In the genomic region with DNA sequence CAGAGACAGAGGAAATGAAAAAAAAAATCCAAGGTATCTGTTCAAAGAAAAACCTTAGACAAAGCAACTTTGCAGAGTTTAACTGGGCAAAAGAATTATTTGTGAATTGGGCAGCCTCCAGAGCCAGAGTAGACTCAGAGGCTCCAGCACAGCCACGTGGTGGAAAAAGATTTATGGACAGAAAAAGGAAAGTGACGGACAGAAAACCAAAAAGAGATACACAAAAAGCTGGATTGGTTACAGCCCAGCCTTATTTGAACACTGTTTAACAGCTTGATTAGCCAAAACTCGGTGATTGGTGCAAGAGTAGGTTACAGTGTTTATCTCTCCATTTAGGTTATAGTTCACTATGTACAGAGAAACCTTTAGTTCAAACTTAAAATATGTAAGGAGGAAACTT, we compare ENCODE assay signal across 16 cellular contexts. TPM values are rescaled to one million over a fixed set of nuclear protein-coding genes. Genes with fewer than 3 reads are reported as not detected.
DNase-seq lines count a peak whose midpoint lies in the region; ATAC-seq, FAIRE-seq and TF ChIP-seq lines count a peak whose summit lies in the region.
"Had no signal": no experiment of that assay in that cellular context is flagged by ENCODE, and none has a peak within 500 bp of the region (broad histone marks: within the 10 kb centered on the region; RNA-seq: fewer than 3 reads in every experiment).

No MANE protein-coding gene starts in this region.

- TF ChIP-seq EP300 in A549 (IDR thresholded peaks at IDR 0.05), result no peak

- H3K27ac Mint-ChIP-seq in naive thymus-derived CD8-positive, alpha-beta T cell, result no peak overlapping the region
- H3K27ac Mint-ChIP-seq: activated CD4-positive, alpha-beta T cell treated with anti-CD3 and anti-CD28 coated beads for 36 hours; activated T-cell treated with anti-CD3 and anti-CD28 coated beads, Interleukin-2, amount 50 U/mL, for 72 hours; naive thymus-derived CD4-positive, alpha-beta T cell had no signal

- H3K27ac ChIP-seq in A549 (no peak overlapping the region), OCI-LY3 (ENCODE audit: low read length) (no peak overlapping the region), rectal smooth muscle tissue (ENCODE audit: low read depth, low read length) (peak overlapping the region; percentile 21)

- H3K4me3 ChIP-seq in A549, result no peak overlapping the region
- no peak overlapping the region for H3K4me3 ChIP-seq in OCI-LY3 (ENCODE audit: low read length)
- no peak overlapping the region for H3K4me3 ChIP-seq in fibroblast of villous mesenchyme (ENCODE audit: low read depth, low read length)
- H3K4me3 ChIP-seq in rectal smooth muscle tissue (ENCODE audit: low read length), result no peak overlapping the region

- H3K4me3 Mint-ChIP-seq in naive thymus-derived CD8-positive, alpha-beta T cell, result no peak overlapping the region
- H3K4me3 Mint-ChIP-seq: activated CD4-positive, alpha-beta T cell treated with anti-CD3 and anti-CD28 coated beads for 36 hours; activated T-cell treated with anti-CD3 and anti-CD28 coated beads, Interleukin-2, amount 50 U/mL, for 72 hours; naive thymus-derived CD4-positive, alpha-beta T cell had no signal

- H3K9me3 ChIP-seq in A549 (no peaks in the 10 kb centered on the region), OCI-LY3 (ENCODE audit: insufficient read depth, low read length) (no peaks in the 10 kb centered on the region)

- H3K9ac ChIP-seq in OCI-LY3 (ENCODE audit: low read length), result no peak overlapping the region
- no peak overlapping the region for H3K9ac ChIP-seq in rectal smooth muscle tissue (ENCODE audit: low read length)

- no peaks in the 10 kb centered on the region for H3K79me2 ChIP-seq in OCI-LY3 (ENCODE audit: low read length)

- H3K27me3 ChIP-seq in OCI-LY3 (ENCODE audit: low read depth, low read length) (no peaks in the 10 kb centered on the region), rectal smooth muscle tissue (ENCODE audit: control insufficient read depth, insufficient read depth, low read length) (no peaks in the 10 kb centered on the region)

- no peak for TF ChIP-seq POLR2A in A549 (IDR thresholded peaks at IDR 0.05; ENCODE audit: low read length)

- DNase-seq in A549 (ENCODE audit: low read depth in 1 of 2, low spot score in 1 of 2), result no peak
- DNase-seq in fibroblast of villous mesenchyme (ENCODE audit: low read depth), result peak; percentile 63
- DNase-seq in NCI-H774 (lab: John Stamatoyannopoulos, UW), result no peak
- no peak for DNase-seq in T-helper 2 cell
- DNase-seq in naive thymus-derived CD8-positive, alpha-beta T cell, result no peak
- DNase-seq: activated CD4-positive, alpha-beta T cell treated with anti-CD3 and anti-CD28 coated beads for 36 hours; activated T-cell treated with anti-CD3 and anti-CD28 coated beads, Interleukin-2, amount 50 U/mL, for 72 hours; DMS53; effector CD8-positive, alpha-beta T cell; naive thymus-derived CD4-positive, alpha-beta T cell; T-helper 1 cell had no signal

- H3K36me3 Mint-ChIP-seq in naive thymus-derived CD8-positive, alpha-beta T cell, result peaks cover 0 to 16% (median 5%) of the 10 kb centered on the region in 3 donors

- H4K20me1 ChIP-seq in OCI-LY3 (ENCODE audit: insufficient read depth, low read length), result no peaks in the 10 kb centered on the region

- H3K4me1 Mint-ChIP-seq in naive thymus-derived CD8-positive, alpha-beta T cell, result peaks cover 0 to 11% (median 3%) of the 10 kb centered on the region in 4 donors
- H3K4me1 Mint-ChIP-seq: activated CD4-positive, alpha-beta T cell treated with anti-CD3 and anti-CD28 coated beads for 36 hours; naive thymus-derived CD4-positive, alpha-beta T cell had no signal

- peak overlapping the region; percentile 25; the same call in 1 of the 3 replicates for H3K4me2 ChIP-seq in A549
- H3K4me2 ChIP-seq in OCI-LY3 (ENCODE audit: low read length), result peak overlapping the region; percentile 11; the same call in 1 of the 2 replicates

- TF ChIP-seq RAD21 in A549 (conservative IDR thresholded peaks at IDR 0.05 in 1 of 2, IDR thresholded peaks at IDR 0.05 in 1 of 2), result no peak

- CTCF ChIA-PET in A549 (lab: Yijun Ruan, JAX), result no interaction called here

- H3K36me3 ChIP-seq in OCI-LY3 (replicated peaks; ENCODE audit: low read depth, low read length) (no peaks in the 10 kb centered on the region), rectal smooth muscle tissue (ENCODE audit: control insufficient read depth, insufficient read depth, low read length) (no peaks in the 10 kb centered on the region)

- no peak for ATAC-seq in A549
- ATAC-seq in HG02610 (IDR thresholded peaks at IDR 0.05; ENCODE audit: unreplicated experiment), result no peak
- ATAC-seq in naive thymus-derived CD8-positive, alpha-beta T cell, result no peak
- ATAC-seq: activated CD4-positive, alpha-beta T cell treated with anti-CD3 and anti-CD28 coated beads for 36 hours; activated T-cell treated with anti-CD3 and anti-CD28 coated beads, Interleukin-2, amount 50 U/mL, for 72 hours; naive thymus-derived CD4-positive, alpha-beta T cell had no signal

- H3K4me1 ChIP-seq in A549 (peaks cover 5% of the 10 kb centered on the region; the same call in 1 of the 3 replicates), OCI-LY3 (ENCODE audit: low read length) (peaks cover 22% of the 10 kb centered on the region), rectal smooth muscle tissue (ENCODE audit: control insufficient read depth, insufficient read depth, low read length) (no peaks in the 10 kb centered on the region)

- POLR2A ChIA-PET in A549 (lab: Yijun Ruan, JAX), result no interaction called here
- POLR2A ChIA-PET in naive thymus-derived CD8-positive, alpha-beta T cell (lab: Charles Lee), result no interaction called here

- 23% methylated on average over 3 of the region's 3 CpGs for whole genome bisulfite sequencing in A549 (ENCODE audit: missing lambda C conversion rate)

- peaks cover 0 to 32% (median 7%) of the 10 kb centered on the region in 9 donors for H3K9me3 Mint-ChIP-seq in naive thymus-derived CD8-positive, alpha-beta T cell
- H3K9me3 Mint-ChIP-seq: activated T-cell treated with anti-CD3 and anti-CD28 coated beads, Interleukin-2, amount 50 U/mL, for 72 hours had no signal

- peak; percentile 18 for FAIRE-seq in A549 (lab: Jason Lieb, UNC)
- FAIRE-seq: islet of Langerhans, RCC 7860 had no signal

- TF ChIP-seq CTCF in A549 (IDR thresholded peaks at IDR 0.05) (no peak), OCI-LY3 (IDR thresholded peaks at IDR 0.05; ENCODE audit: low read depth, low read length) (no peak), fibroblast of villous mesenchyme (IDR thresholded peaks at IDR 0.05; ENCODE audit: insufficient read depth, low read depth, low read length) (no peak)

- peaks cover 0 to 14% (median 6%) of the 10 kb centered on the region in 5 donors for H3K27me3 Mint-ChIP-seq in naive thymus-derived CD8-positive, alpha-beta T cell

- H2AFZ ChIP-seq in OCI-LY3 (ENCODE audit: low read depth, low read length), result no peak overlapping the region; the same call in 1 of the 2 replicates

TF ChIP-seq in A549, 52 proteins besides CTCF, POLR2A, EP300 and RAD21:
- TF ChIP-seq ZFP36 (IDR thresholded peaks at IDR 0.05; ENCODE audit: borderline replicate concordance, partially characterized antibody) (no peak), RFX5 (IDR thresholded peaks at IDR 0.05) (no peak)
- TF ChIP-seq, protein P1, sequence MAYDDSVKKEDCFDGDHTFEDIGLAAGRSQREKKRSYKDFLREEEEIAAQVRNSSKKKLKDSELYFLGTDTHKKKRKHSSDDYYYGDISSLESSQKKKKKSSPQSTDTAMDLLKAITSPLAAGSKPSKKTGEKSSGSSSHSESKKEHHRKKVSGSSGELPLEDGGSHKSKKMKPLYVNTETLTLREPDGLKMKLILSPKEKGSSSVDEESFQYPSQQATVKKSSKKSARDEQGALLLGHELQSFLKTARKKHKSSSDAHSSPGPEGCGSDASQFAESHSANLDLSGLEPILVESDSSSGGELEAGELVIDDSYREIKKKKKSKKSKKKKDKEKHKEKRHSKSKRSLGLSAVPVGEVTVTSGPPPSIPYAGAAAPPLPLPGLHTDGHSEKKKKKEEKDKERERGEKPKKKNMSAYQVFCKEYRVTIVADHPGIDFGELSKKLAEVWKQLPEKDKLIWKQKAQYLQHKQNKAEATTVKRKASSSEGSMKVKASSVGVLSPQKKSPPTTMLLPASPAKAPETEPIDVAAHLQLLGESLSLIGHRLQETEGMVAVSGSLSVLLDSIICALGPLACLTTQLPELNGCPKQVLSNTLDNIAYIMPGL (CRISPR knock-in tag; IDR thresholded peaks at IDR 0.05; ENCODE audit: borderline replicate concordance), result no peak

RNA-seq across cellular contexts. Expression of a gene that starts 23.7 kb away (rescaled TPM):
- polyA plus RNA-seq in A549 (2011; rRNA removed), result 30.6 and 31.0 TPM in 2 replicates
- polyA plus RNA-seq in A549 (2012; cell fraction: cytosol; rRNA removed), result 9.3 and 9.4 TPM in 2 replicates
- 9.5 and 10.5 TPM in 2 replicates for polyA plus RNA-seq in A549 (2012; cell fraction: nucleus; rRNA removed)
- 13.3 to 15.6 TPM (median 13.6 TPM) in 3 replicates for polyA plus RNA-seq in A549 (2017; fragmentation: RNase III; extraction: RNeasy Plus Mini Kit Qiagen cat#74134 plus additional on column Dnase treatment)
- polyA minus RNA-seq in A549 (2011; rRNA and poly(A)+ RNA removed), result 18.3 and 18.9 TPM in 2 replicates
- total RNA-seq in fibroblast of villous mesenchyme, result 3.5 and 7.8 TPM in 2 replicates
- 10 to 100 TPM; 16.6 to 20.5 TPM for total RNA-seq in naive thymus-derived CD8-positive, alpha-beta T cell
- 10 to 100 TPM in 1 of 3 donors, 1 to 10 TPM in 2; 8.0 to 10.4 (median 10.0) TPM for polyA plus RNA-seq in naive thymus-derived CD8-positive, alpha-beta T cell
